In the genomic region with DNA sequence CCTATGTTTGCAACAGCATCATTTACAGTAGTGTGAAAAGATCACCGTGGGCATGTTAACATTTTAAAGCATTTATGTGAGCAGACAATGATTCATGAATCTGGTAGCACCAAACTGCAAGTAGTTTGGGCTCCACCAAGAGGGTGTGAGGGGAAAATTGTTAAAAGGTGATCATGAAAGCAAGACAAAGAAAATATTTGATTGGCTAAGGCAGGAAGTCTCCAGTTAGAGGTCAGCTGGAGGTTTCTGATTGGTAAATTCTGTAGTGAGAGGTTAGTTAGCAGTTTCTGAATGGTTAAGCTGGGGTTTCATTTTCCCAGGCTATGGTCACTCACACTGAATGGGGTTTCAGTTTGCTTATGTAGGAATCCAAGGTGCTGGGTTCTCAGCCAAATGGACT, we compare ENCODE assay signal across 9 cellular contexts. TPM values are rescaled to one million over a fixed set of nuclear protein-coding genes. Genes with fewer than 3 reads are reported as not detected.
DNase-seq lines count a peak whose midpoint lies in the region; ATAC-seq, FAIRE-seq and TF ChIP-seq lines count a peak whose summit lies in the region.
"Had no signal": no experiment of that assay in that cellular context is flagged by ENCODE, and none has a peak within 500 bp of the region (broad histone marks: within the 10 kb centered on the region; RNA-seq: fewer than 3 reads in every experiment).

No MANE protein-coding gene starts in this region.

- intact Hi-C loops in pancreas (cut with DNase I) = no loop called here

- H3K27me3 ChIP-seq in pancreas = peaks cover 0 to 10% (median 0%) of the 10 kb centered on the region in 4 donors

- H3K9me3 ChIP-seq in A549 = no peaks in the 10 kb centered on the region
- no peaks in the 10 kb centered on the region for H3K9me3 ChIP-seq in pancreas

- POLR2A ChIA-PET in A549 (lab: Yijun Ruan, JAX) = no interaction called here
- POLR2A ChIA-PET in GM10248 (lab: Yijun Ruan, JAX) = no interaction called here

- H3K4me2 ChIP-seq in A549 = no peak overlapping the region

- WGBS in A549 (ENCODE audit: missing lambda C conversion rate) = 17% methylated on average over 1 of the region's 1 CpG
- WGBS in pancreas, 2 donors = 53 to 61% methylated on average over 1 of the region's 1 CpG

- no peak for TF ChIP-seq POLR2A in A549 (IDR thresholded peaks at IDR 0.05; ENCODE audit: low read length)

- H3K27ac ChIP-seq in A549 (no peak overlapping the region), pancreas (no peak overlapping the region)

- ATAC-seq in A549 (no peak), GM18907 (IDR thresholded peaks at IDR 0.05; ENCODE audit: unreplicated experiment) (peak; percentile 95), HG02759 (IDR thresholded peaks at IDR 0.05; ENCODE audit: unreplicated experiment) (peak; percentile 88), pancreas (no peak)

- TF ChIP-seq RAD21 in A549 (conservative IDR thresholded peaks at IDR 0.05 in 1 of 2, IDR thresholded peaks at IDR 0.05 in 1 of 2) = peak; percentile 42; a peak in 4 of 5 replicates

- H3K4me1 ChIP-seq in A549 = no peaks in the 10 kb centered on the region
- no peaks in the 10 kb centered on the region for H3K4me1 ChIP-seq in pancreas

- H3K4me3 ChIP-seq in A549 = no peak overlapping the region
- no peak overlapping the region for H3K4me3 ChIP-seq in pancreas

- no peaks in the 10 kb centered on the region for H3K36me3 ChIP-seq in pancreas

- CTCF ChIA-PET in A549 (lab: Yijun Ruan, JAX) = interaction anchor here (0.9 to 5.0 kb wide), 9 partner anchors 12 to 506 kb away, joined by 3 to 26 read pairs (median 4); a partner anchor contains a TSS
- CTCF ChIA-PET in GM10248 (lab: Yijun Ruan, JAX) = interaction anchor here (0.8 to 0.9 kb wide), 2 partner anchors 10 to 11 kb away, joined by 3 to 5 read pairs; no protein-coding TSS in a partner anchor

- TF ChIP-seq CTCF in A549 (IDR thresholded peaks at IDR 0.05) (no peak; the same call in 2 of the 3 replicates), GM10248 (IDR thresholded peaks at IDR 0.05; ENCODE audit: control extremely low read depth, extremely low read depth, low read depth, missing control alignments) (no peak), pancreas (IDR thresholded peaks at IDR 0.05) (no peak)

- FAIRE-seq in A549 (lab: Jason Lieb, UNC) (no peak), pancreas (lab: Jason Lieb, UNC) (no peak)

- peak in 1 of 2 experiments; percentile 33 for DNase-seq in A549 (ENCODE audit: low read depth in 1 of 2, low spot score in 1 of 2)
- DNase-seq in LHCN-M2 (ENCODE audit: low read depth) = peak; percentile 16
- no peak for DNase-seq in GM10248 (ENCODE audit: extremely low spot score)
- DNase-seq in NOMO-1 (lab: John Stamatoyannopoulos, UW; ENCODE audit: unreplicated experiment in 2 of 2) = no peak
- no peak for DNase-seq in activated CD4-positive, alpha-beta T cell treated with anti-CD3 and anti-CD28 coated beads, Interleukin-2, amount 50 U/mL, for 48 hours
- DNase-seq in pancreas = no peak
- DNase-seq: CD4-positive, alpha-beta T cell had no signal

- TF ChIP-seq EP300 in A549 (IDR thresholded peaks at IDR 0.05) = no peak

TF ChIP-seq in A549, 52 proteins besides CTCF, POLR2A, EP300 and RAD21:
- TF ChIP-seq SMC3 (IDR thresholded peaks at IDR 0.05) (peak; percentile 15; the same call in 1 of the 3 replicates), JUN (IDR thresholded peaks at IDR 0.05) (no peak)

RNA-seq across cellular contexts. Expression of a gene that starts 13.5 kb away (rescaled TPM):
- polyA plus RNA-seq in A549 (2011; rRNA removed) = 5.7 and 6.6 TPM in 2 replicates
- 1.6 and 2.0 TPM in 2 replicates for polyA plus RNA-seq in A549 (2012; cell fraction: cytosol; rRNA removed)
- polyA plus RNA-seq in A549 (2012; cell fraction: nucleus; rRNA removed) = 4.5 and 5.5 TPM in 2 replicates
- 0.85 to 0.90 TPM (median 0.87 TPM) in 3 replicates for polyA plus RNA-seq in A549 (2017; fragmentation: RNase III; extraction: RNeasy Plus Mini Kit Qiagen cat#74134 plus additional on column Dnase treatment)
- polyA minus RNA-seq in A549 (2011; rRNA and poly(A)+ RNA removed) = 7.0 and 9.8 TPM in 2 replicates
- not detected in 2 replicates for total RNA-seq in LHCN-M2 (2014; rRNA removed)
- polyA plus RNA-seq in LHCN-M2 (2012) = not detected
- under 1 TPM in 3 of 6 donors, not detected in 3; 0.05 to 0.06 (median 0.06) TPM for total RNA-seq in pancreas
- under 1 TPM; 0.04 to 0.21 TPM for polyA plus RNA-seq in pancreas
- total RNA-seq: CD4-positive, alpha-beta T cell had no signal

RNA-seq across cellular contexts. Expression of a gene that starts 20.9 kb away (rescaled TPM):
- 190 and 199 TPM in 2 replicates for polyA plus RNA-seq in A549 (2011; rRNA removed)
- 108 and 126 TPM in 2 replicates for polyA plus RNA-seq in A549 (2012; cell fraction: cytosol; rRNA removed)
- 60.2 and 71.0 TPM in 2 replicates for polyA plus RNA-seq in A549 (2012; cell fraction: nucleus; rRNA removed)
- 76.9 to 79.6 TPM (median 79.5 TPM) in 3 replicates for polyA plus RNA-seq in A549 (2017; fragmentation: RNase III; extraction: RNeasy Plus Mini Kit Qiagen cat#74134 plus additional on column Dnase treatment)
- polyA minus RNA-seq in A549 (2011; rRNA and poly(A)+ RNA removed) = 209 and 241 TPM in 2 replicates
- total RNA-seq in LHCN-M2 (2014; rRNA removed) = 105 and 181 TPM in 2 replicates
- 49.1 TPM for polyA plus RNA-seq in LHCN-M2 (2012)
- total RNA-seq in pancreas = 10 to 100 TPM in 4 of 6 donors, 1 to 10 TPM in 2; 9.0 to 18.1 (median 12.1) TPM
- polyA plus RNA-seq in pancreas = 1 to 10 TPM; 4.3 to 6.2 TPM

Comparison
In these comparisons a context has a peak if more than half of its experiments do, and no peak if none do; other contexts are left out.
1. ATAC-seq: peak in GM18907 (single experiment) and HG02759 (single experiment); none in A549 (0 of 2) and pancreas (0 of 4).